In the genomic region with DNA sequence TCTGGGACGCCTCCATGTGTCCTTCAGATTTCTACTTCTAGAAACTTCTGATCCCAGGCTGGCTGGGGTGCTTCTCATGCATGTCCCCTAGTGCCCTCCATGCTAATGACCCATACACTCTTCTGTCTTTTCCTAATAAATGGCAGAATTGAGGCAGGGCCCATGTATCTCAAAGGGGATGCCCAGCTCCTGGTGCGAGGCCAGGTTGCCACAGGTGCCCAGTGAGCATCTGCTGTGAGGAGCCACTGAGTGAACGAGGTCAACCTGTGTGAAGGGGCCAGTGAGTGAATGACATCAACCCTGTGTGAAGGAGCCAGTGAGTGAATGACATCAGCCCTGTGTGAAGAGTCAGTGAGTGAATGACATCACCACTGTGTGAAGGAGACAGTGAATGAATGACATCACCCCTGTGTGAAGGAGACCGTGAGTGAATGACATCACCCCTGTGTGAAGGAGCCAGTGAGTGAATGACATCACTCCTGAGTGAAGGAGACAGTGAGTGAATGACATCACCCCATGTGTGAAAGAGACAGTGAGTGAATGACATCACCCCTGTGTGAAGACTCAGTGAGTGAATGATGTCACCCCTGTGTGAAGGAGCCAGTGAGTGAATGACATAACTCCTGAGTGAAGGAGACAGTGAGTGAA, we compare ENCODE assay signal across 1 cellular context.
TF ChIP-seq lines count a peak whose summit lies in the region.

No MANE protein-coding gene starts in this region.

TF ChIP-seq in HEK293, 187 proteins besides CTCF, POLR2A, EP300 and RAD21 (continued from another document):
- TF ChIP-seq ZBTB21 (tag by site-specific recombination; IDR thresholded peaks at IDR 0.05) (peak; percentile 96), PRDM1 (tag by site-specific recombination; IDR thresholded peaks at IDR 0.05) (no peak)
- TF ChIP-seq, protein P1, sequence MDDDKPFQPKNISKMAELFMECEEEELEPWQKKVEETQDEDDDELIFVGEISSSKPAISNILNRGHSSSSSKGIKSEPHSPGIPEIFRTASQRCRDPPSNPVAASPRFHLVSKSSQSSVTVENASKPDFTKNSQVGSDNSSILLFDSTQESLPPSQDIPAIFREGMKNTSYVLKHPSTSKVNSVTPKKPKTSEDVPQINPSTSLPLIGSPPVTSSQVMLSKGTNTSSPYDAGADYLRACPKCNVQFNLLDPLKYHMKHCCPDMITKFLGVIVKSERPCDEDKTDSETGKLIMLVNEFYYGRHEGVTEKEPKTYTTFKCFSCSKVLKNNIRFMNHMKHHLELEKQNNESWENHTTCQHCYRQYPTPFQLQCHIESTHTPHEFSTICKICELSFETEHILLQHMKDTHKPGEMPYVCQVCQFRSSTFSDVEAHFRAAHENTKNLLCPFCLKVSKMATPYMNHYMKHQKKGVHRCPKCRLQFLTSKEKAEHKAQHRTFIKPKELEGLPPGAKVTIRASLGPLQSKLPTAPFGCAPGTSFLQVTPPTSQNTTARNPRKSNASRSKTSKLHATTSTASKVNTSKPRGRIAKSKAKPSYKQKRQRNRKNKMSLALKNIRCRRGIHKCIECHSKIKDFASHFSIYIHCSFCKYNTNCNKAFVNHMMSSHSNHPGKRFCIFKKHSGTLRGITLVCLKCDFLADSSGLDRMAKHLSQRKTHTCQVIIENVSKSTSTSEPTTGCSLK (tag by site-specific recombination; IDR thresholded peaks at IDR 0.05), result no peak
TF ChIP-seq in HEK293: peak in this region for 8.
